In genomic region chr11:118238947-118239346, GRCh38 we compare ENCODE assay signal across 1 cellular context.
TF ChIP-seq lines count a peak whose summit lies in the region.

No MANE protein-coding gene starts in this region.

TF ChIP-seq in GM12878, 131 proteins besides CTCF, POLR2A, EP300 and RAD21:
- TF ChIP-seq NFYA (IDR thresholded peaks at IDR 0.05; ENCODE audit: borderline replicate concordance, low read depth, low read length) (no peak), SRF (IDR thresholded peaks at IDR 0.05; ENCODE audit: low read depth in 2 of 2, low read length in 2 of 2) (peak in 1 of 2 experiments; percentile 73; a peak in 2 of 4 replicates), RFX5 (IDR thresholded peaks at IDR 0.05; ENCODE audit: low read depth, low read length) (no peak)
